In genomic region chr1:214216031-214216430, GRCh38 we compare ENCODE assay signal across 13 cellular contexts.
A peak's percentile ranks its signal among the peaks of the same experiment; 100 is the strongest.
DNase-seq lines count a peak whose midpoint lies in the region; ATAC-seq and TF ChIP-seq lines count a peak whose summit lies in the region.
"Had no signal": no experiment of that assay in that cellular context is flagged by ENCODE, and none has a peak within 500 bp of the region (broad histone marks: within the 10 kb centered on the region; RNA-seq: fewer than 3 reads in every experiment).

No MANE protein-coding gene starts in this region.

- H3K4me3 ChIP-seq in Caco-2 (ENCODE audit: low read depth, low read length) (no peak overlapping the region), smooth muscle cell (no peak overlapping the region), sigmoid colon (no peak overlapping the region)
- H3K4me3 ChIP-seq: HAP-1 had no signal

- WGBS in smooth muscle cell (ENCODE audit: low lambda C conversion rate) = 96% methylated on average over 1 of the region's 1 CpG
- 91 to 92% methylated on average over 1 of the region's 1 CpG for WGBS in sigmoid colon, 2 donors

- intact Hi-C loops in Caco-2 (cut with micrococcal nuclease; ENCODE audit: unreplicated experiment) = loop anchor here (1.0 to 10.0 kb wide), 5 partner anchors 18 to 929 kb away; no protein-coding TSS in a partner anchor
- intact Hi-C loops in sigmoid colon (cut with DNase I) = no loop called here

- TF ChIP-seq POLR2A in sigmoid colon (IDR thresholded peaks at IDR 0.05) = no peak

- POLR2A ChIA-PET in Caco-2 (lab: Charles Lee) = no interaction called here

- peak overlapping the region; percentile 83 for H3K27ac Mint-ChIP-seq in Caco-2 (ENCODE audit: unreplicated experiment)
- H3K27ac Mint-ChIP-seq: CD4-positive, alpha-beta memory T cell; IgD-negative memory B cell had no signal

- no peaks in the 10 kb centered on the region for H3K9me3 Mint-ChIP-seq in Caco-2 (ENCODE audit: unreplicated experiment)
- H3K9me3 Mint-ChIP-seq: CD4-positive, alpha-beta memory T cell; IgD-negative memory B cell had no signal

- H3K27me3 Mint-ChIP-seq in Caco-2 (ENCODE audit: insufficient read depth, unreplicated experiment) = no peaks in the 10 kb centered on the region

- H3K36me3 ChIP-seq in Caco-2 (ENCODE audit: control insufficient read depth, insufficient read depth, low read length) (no peaks in the 10 kb centered on the region), smooth muscle cell (ENCODE audit: low read depth) (no peaks in the 10 kb centered on the region), sigmoid colon (no peaks in the 10 kb centered on the region)
- H3K36me3 ChIP-seq: BE2C, HAP-1 had no signal

- H3K27ac ChIP-seq in epithelial cell of prostate (peak overlapping the region; percentile 73), smooth muscle cell (ENCODE audit: low read depth) (peak overlapping the region; percentile 80), sigmoid colon (no peak overlapping the region)
- H3K27ac ChIP-seq: C4-2B had no signal

- BruUV-seq in Caco-2 (replicated peaks; lab: Mats Ljungman, UMichigan) = no TSS peak

- H3K36me3 Mint-ChIP-seq in Caco-2 (ENCODE audit: insufficient read depth, unreplicated experiment) = peaks cover 6% of the 10 kb centered on the region
- H3K36me3 Mint-ChIP-seq: CD4-positive, alpha-beta memory T cell; IgD-negative memory B cell had no signal

- H3K4me1 Mint-ChIP-seq in Caco-2 (ENCODE audit: low read depth, unreplicated experiment) = peaks cover 52% of the 10 kb centered on the region

- H3K27me3 ChIP-seq in Caco-2 (replicated peaks; ENCODE audit: control insufficient read depth, insufficient read depth, low read length) = no peaks in the 10 kb centered on the region
- peaks cover 10% of the 10 kb centered on the region for H3K27me3 ChIP-seq in smooth muscle cell (ENCODE audit: low read depth)
- no peaks in the 10 kb centered on the region for H3K27me3 ChIP-seq in sigmoid colon

- CTCF ChIA-PET in Caco-2 (lab: Charles Lee) = interaction anchor here (1.1 kb wide), 1 partner anchor 10 kb away, joined by 4 read pairs; no protein-coding TSS in a partner anchor

- TF ChIP-seq CTCF in Caco-2 (IDR thresholded peaks at IDR 0.05; ENCODE audit: insufficient read depth in 1 of 2, low read depth in 1 of 2, low read length in 1 of 2, severe bottlenecking in 1 of 2, unreplicated experiment in 1 of 2) (no peak), smooth muscle cell (IDR thresholded peaks at IDR 0.05; ENCODE audit: borderline replicate concordance, insufficient read depth, poor library complexity, severe bottlenecking) (no peak), sigmoid colon (IDR thresholded peaks at IDR 0.05) (no peak)

- peak overlapping the region; percentile 28 for H3K4me3 Mint-ChIP-seq in Caco-2 (ENCODE audit: unreplicated experiment)
- H3K4me3 Mint-ChIP-seq: CD4-positive, alpha-beta memory T cell; IgD-negative memory B cell had no signal

- no peaks in the 10 kb centered on the region for H3F3A ChIP-seq in smooth muscle cell (ENCODE audit: low read depth)

- H3K4me1 ChIP-seq in Caco-2 (peaks cover 80% of the 10 kb centered on the region), smooth muscle cell (ENCODE audit: low read depth) (peaks cover 7% of the 10 kb centered on the region), sigmoid colon (peaks cover 0 to 6% (median 5%) of the 10 kb centered on the region in 4 donors)
- H3K4me1 ChIP-seq: BE2C had no signal

- H3K9ac ChIP-seq in smooth muscle cell (ENCODE audit: low read depth) = peak overlapping the region; percentile 6

- no peaks in the 10 kb centered on the region for H4K20me1 ChIP-seq in smooth muscle cell (ENCODE audit: low read depth)

- ATAC-seq in GM19452 (IDR thresholded peaks at IDR 0.05; ENCODE audit: unreplicated experiment) = no peak

- no peak overlapping the region for H3K4me2 ChIP-seq in smooth muscle cell

- no peak for TF ChIP-seq EP300 in sigmoid colon (IDR thresholded peaks at IDR 0.05)

- H3K9me3 ChIP-seq in Caco-2 (no peaks in the 10 kb centered on the region), smooth muscle cell (replicated peaks; ENCODE audit: low read depth) (no peaks in the 10 kb centered on the region), sigmoid colon (no peaks in the 10 kb centered on the region)
- H3K9me3 ChIP-seq: BE2C, HAP-1 had no signal

- no peak overlapping the region for H2AFZ ChIP-seq in smooth muscle cell (ENCODE audit: low read depth)

- DNase-seq in Caco-2 (no peak), NCI-H1694 treated with DMSO at 0.1 percent for 48 hours (lab: John Stamatoyannopoulos, UW) (peak; percentile 19), epithelial cell of prostate (ENCODE audit: low read depth, low spot score) (no peak), smooth muscle cell (lab: John Stamatoyannopoulos, UW; ENCODE audit: unreplicated experiment) (no peak), COLO829 (ENCODE audit: low spot score) (no peak), sigmoid colon (no peak)
- DNase-seq: BE2C; CD4-positive, alpha-beta memory T cell; DMS79 had no signal

- no peaks in the 10 kb centered on the region for H3K79me2 ChIP-seq in smooth muscle cell (ENCODE audit: low read depth)

Comparison
In these comparisons a context has a peak if more than half of its experiments do, and no peak if none do; other contexts are left out.
1. H3K27ac ChIP-seq: peak in epithelial cell of prostate (single experiment) and smooth muscle cell (single experiment); none in sigmoid colon (0 of 4).